ENCODE assay signal across 16 cellular contexts in genomic region chr10:78514459-78514858, GRCh38.
A peak's percentile ranks its signal among the peaks of the same experiment; 100 is the strongest.
DNase-seq lines count a peak whose midpoint lies in the region; ATAC-seq and TF ChIP-seq lines count a peak whose summit lies in the region.
"Had no signal": no experiment of that assay in that cellular context is flagged by ENCODE, and none has a peak within 500 bp of the region (broad histone marks: within the 10 kb centered on the region; RNA-seq: fewer than 3 reads in every experiment).

No MANE protein-coding gene starts in this region.

- no peak for TF ChIP-seq EP300 in esophagus muscularis mucosa (IDR thresholded peaks at IDR 0.05)
- no peak for TF ChIP-seq EP300 in stomach (IDR thresholded peaks at IDR 0.05)

- H3K79me2 ChIP-seq in GM23248 (ENCODE audit: insufficient read depth) = no peaks in the 10 kb centered on the region

- WGBS in GM23248 (ENCODE audit: low coverage in 1 of 2, low lambda C conversion rate in 2 of 2, missing lambda C conversion rate in 2 of 2), 2 experiments = 77 to 83% methylated on average over 4 of the region's 4 CpGs
- 87% methylated on average over 4 of the region's 4 CpGs for WGBS in esophagus muscularis mucosa
- WGBS in stomach, 5 donors = 79 to 93% (median 85%) methylated on average over 4 of the region's 4 CpGs

- no peak overlapping the region for H3K4me2 ChIP-seq in GM23248 (ENCODE audit: unreplicated experiment)

- ATAC-seq in GM18519 (IDR thresholded peaks at IDR 0.05; ENCODE audit: low FRiP score, unreplicated experiment) (no peak), HG03571 (IDR thresholded peaks at IDR 0.05; ENCODE audit: unreplicated experiment) (no peak), GM19455 (IDR thresholded peaks at IDR 0.05; ENCODE audit: unreplicated experiment) (no peak)
- ATAC-seq: K562 had no signal

- no peaks in the 10 kb centered on the region for H3K27me3 ChIP-seq in GM23248 (replicated peaks; ENCODE audit: insufficient read depth)
- no peaks in the 10 kb centered on the region for H3K27me3 ChIP-seq in esophagus muscularis mucosa
- no peaks in the 10 kb centered on the region for H3K27me3 ChIP-seq in stomach
- H3K27me3 ChIP-seq: Peyer's patch had no signal

- no peak overlapping the region for H3K4me3 Mint-ChIP-seq in nephron
- H3K4me3 Mint-ChIP-seq: B cell had no signal

- in situ Hi-C loops in GM23248 (cut with MboI) = no loop called here

- peaks cover 14% of the 10 kb centered on the region for H3K4me1 ChIP-seq in GM23248 (ENCODE audit: insufficient read depth)
- H3K4me1 ChIP-seq in esophagus muscularis mucosa = peaks cover 6 to 83% (median 75%) of the 10 kb centered on the region in 4 donors
- H3K4me1 ChIP-seq in stomach = peaks cover 0 to 56% (median 26%) of the 10 kb centered on the region in 4 donors
- H3K4me1 ChIP-seq: Peyer's patch had no signal

- no peaks in the 10 kb centered on the region for H3K9me2 ChIP-seq in GM23248 (ENCODE audit: insufficient read depth)

- DNase-seq in GM23248 (peak; percentile 18), esophagus muscularis mucosa (ENCODE audit: extremely low spot score) (peak; percentile 53), stomach (no peak), retina (no peak)
- DNase-seq: DMS79 treated with DMSO at 0.1 percent for 48 hours; GOT3; NCI-H1105; NCI-H2081 treated with DMSO at 0.1 percent for 48 hours; NK-92 treated with Interleukin-12 subunit alpha and Interleukin-12 subunit beta, amount 100 ng/mL, for 24 hours; Peyer's patch had no signal

- H3K27ac Mint-ChIP-seq in nephron = peak overlapping the region in 2 of 3 experiments; percentile 49 to 85
- H3K27ac Mint-ChIP-seq: B cell had no signal

- H3K9me3 ChIP-seq in GM23248 (ENCODE audit: low read depth) (no peaks in the 10 kb centered on the region), esophagus muscularis mucosa (no peaks in the 10 kb centered on the region), stomach (no peaks in the 10 kb centered on the region)
- H3K9me3 ChIP-seq: Peyer's patch had no signal

- no peaks in the 10 kb centered on the region for H3K9me3 Mint-ChIP-seq in nephron

- no peaks in the 10 kb centered on the region for H4K20me1 ChIP-seq in GM23248 (ENCODE audit: insufficient read depth)

- no peaks in the 10 kb centered on the region for H3F3A ChIP-seq in GM23248 (ENCODE audit: insufficient read depth)

- H2AFZ ChIP-seq in GM23248 = no peak overlapping the region; the same call in 1 of the 2 replicates

- H3K36me3 ChIP-seq in GM23248 (ENCODE audit: low read depth) (no peaks in the 10 kb centered on the region), esophagus muscularis mucosa (no peaks in the 10 kb centered on the region), stomach (no peaks in the 10 kb centered on the region)
- H3K36me3 ChIP-seq: Peyer's patch had no signal

- no peak overlapping the region for H3K9ac ChIP-seq in GM23248

- TF ChIP-seq POLR2A in esophagus muscularis mucosa (IDR thresholded peaks at IDR 0.05; ENCODE audit: low read depth) (no peak), stomach (IDR thresholded peaks at IDR 0.05) (no peak)

- H3K27me3 Mint-ChIP-seq in nephron (ENCODE audit: low read depth) = peaks cover 5% of the 10 kb centered on the region

- intact Hi-C loops in esophagus muscularis mucosa (cut with DNase I) = loop anchor here (10.0 kb wide), 1 partner anchor 300 kb away; no protein-coding TSS in a partner anchor
- intact Hi-C loops in stomach (cut with DNase I; ENCODE audit: low total_unique reads) = no loop called here

- H3K27ac ChIP-seq in GM23248 (no peak overlapping the region), esophagus muscularis mucosa (replicated peaks in 1 of 4) (peak overlapping the region; percentile 74 to 81 (median 79)), stomach (peak overlapping the region in 4 of 5 donors; percentile 1 to 78 (median 43))
- H3K27ac ChIP-seq: Peyer's patch had no signal

- H3K4me3 ChIP-seq in GM23248 (no peak overlapping the region), esophagus muscularis mucosa (no peak overlapping the region), stomach (no peak overlapping the region)
- H3K4me3 ChIP-seq: K562, Peyer's patch had no signal

- no peaks in the 10 kb centered on the region for H3K36me3 Mint-ChIP-seq in nephron (ENCODE audit: low read depth)

- H3K4me1 Mint-ChIP-seq in nephron = peaks cover 57% of the 10 kb centered on the region
- H3K4me1 Mint-ChIP-seq: B cell had no signal

- TF ChIP-seq CTCF in esophagus muscularis mucosa (IDR thresholded peaks at IDR 0.05) (no peak), nephron (IDR thresholded peaks at IDR 0.05; ENCODE audit: unreplicated experiment in 3 of 3) (no peak), stomach (IDR thresholded peaks at IDR 0.05) (no peak)

Comparison
In these comparisons a context has a peak if more than half of its experiments do, and no peak if none do; other contexts are left out.
1. DNase-seq: peak in GM23248 (single experiment) and esophagus muscularis mucosa (single experiment); none in stomach (single experiment) and retina (single experiment).